ENCODE assay signal across 1 cellular context in the genomic region with DNA sequence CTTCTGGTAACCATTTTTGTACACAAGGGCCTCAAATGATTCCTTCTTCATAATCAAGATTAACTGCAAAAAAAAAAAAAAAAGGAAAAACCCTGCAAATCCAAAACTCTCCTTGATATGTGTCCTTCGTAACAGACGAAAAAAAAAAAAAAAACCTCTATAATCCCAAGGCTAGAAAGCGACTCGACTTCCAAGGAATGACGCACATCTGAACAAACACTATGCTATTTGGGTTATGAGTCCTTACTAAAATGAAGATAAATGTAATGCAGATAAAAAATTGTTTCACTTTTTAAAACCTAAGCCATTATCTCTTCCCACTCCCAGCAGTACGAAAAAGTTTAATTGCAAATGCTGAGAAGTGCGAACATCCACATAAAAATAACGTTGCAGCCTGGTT.
TF ChIP-seq lines count a peak whose summit lies in the region.

No MANE protein-coding gene starts in this region.

TF ChIP-seq in A549, 52 proteins besides CTCF, POLR2A, EP300 and RAD21 (continued from another document):
- TF ChIP-seq EHMT2 (IDR thresholded peaks at IDR 0.05; ENCODE audit: low read depth) (no peak), RCOR1 (IDR thresholded peaks at IDR 0.05; ENCODE audit: low read depth, low read length) (no peak)
